In the genomic region with DNA sequence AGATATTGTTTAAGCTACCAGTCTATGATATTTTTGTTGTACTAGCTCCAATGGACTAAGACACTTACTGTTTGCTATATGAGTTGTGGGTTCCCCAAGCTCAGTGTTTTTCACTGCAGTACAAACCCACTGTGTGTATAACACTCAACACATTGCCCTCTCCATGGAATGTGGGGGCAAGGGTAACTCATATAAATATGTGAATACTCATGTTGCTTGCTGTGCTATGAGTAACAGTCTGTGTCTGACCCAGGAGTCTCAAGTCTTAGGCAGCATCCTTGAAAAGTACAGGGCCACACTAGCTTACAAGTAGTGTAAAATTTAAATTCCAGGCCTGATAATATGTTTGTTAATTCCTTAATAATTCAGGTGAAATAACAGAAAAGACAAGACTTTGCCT, we compare ENCODE assay signal across 19 cellular contexts. TPM values are rescaled to one million over a fixed set of nuclear protein-coding genes. Genes with fewer than 3 reads are reported as not detected.
A peak's percentile ranks its signal among the peaks of the same experiment; 100 is the strongest.
DNase-seq lines count a peak whose midpoint lies in the region; FAIRE-seq and TF ChIP-seq lines count a peak whose summit lies in the region.
"Had no signal": no experiment of that assay in that cellular context is flagged by ENCODE, and none has a peak within 500 bp of the region (broad histone marks: within the 10 kb centered on the region; RNA-seq: fewer than 3 reads in every experiment).

No MANE protein-coding gene starts in this region.

- no peaks in the 10 kb centered on the region for H3K36me3 ChIP-seq in brain microvascular endothelial cell (replicated peaks)
- no peaks in the 10 kb centered on the region for H3K36me3 ChIP-seq in small intestine (ENCODE audit: control insufficient read depth in 2 of 2, insufficient read depth in 2 of 2, low read length in 2 of 2)

- DNase-seq in EL = peak; percentile 67
- DNase-seq in brain microvascular endothelial cell = peak; percentile 28
- DNase-seq in iris pigment epithelial cell (ENCODE audit: low read depth) = peak; percentile 75
- no peak for DNase-seq in stimulated activated naive CD4-positive, alpha-beta T cell (lab: John Stamatoyannopoulos, UW)
- DNase-seq in type B pancreatic cell (ENCODE audit: extremely low spot score, unreplicated experiment) = no peak
- no peak for DNase-seq in Kasumi-1 (lab: John Stamatoyannopoulos, UW)
- no peak for DNase-seq in small intestine
- DNase-seq: CD8-positive, alpha-beta T cell; COR-L47; DMS153; DMS79 treated with DMSO at 0.1 percent for 48 hours; GF-D8; H7 had no signal

- no peak for FAIRE-seq in small intestine (lab: Jason Lieb, UNC)
- FAIRE-seq: A204.1, D721Med, HepG2, HTR-8/SVneo had no signal

- no peak overlapping the region for H3K4me3 Mint-ChIP-seq in type B pancreatic cell
- H3K4me3 Mint-ChIP-seq: CD14-positive monocyte; CD8-positive, alpha-beta T cell; GM23338 had no signal

- H3K4me1 ChIP-seq in small intestine (ENCODE audit: control insufficient read depth in 2 of 2, insufficient read depth in 1 of 2, low read depth in 1 of 2, low read length in 1 of 2) = no peaks in the 10 kb centered on the region

- H3K27ac Mint-ChIP-seq in type B pancreatic cell = no peak overlapping the region
- H3K27ac Mint-ChIP-seq: CD14-positive monocyte; CD8-positive, alpha-beta T cell; GM23338 had no signal

- H3K27me3 Mint-ChIP-seq in type B pancreatic cell = no peaks in the 10 kb centered on the region

- no peak overlapping the region for H3K4me3 ChIP-seq in brain microvascular endothelial cell (ENCODE audit: low read depth, low read length)
- H3K4me3 ChIP-seq in small intestine (ENCODE audit: low read depth in 1 of 2, low read length in 2 of 2) = no peak overlapping the region
- H3K4me3 ChIP-seq: GM23338 had no signal

- H3K27ac ChIP-seq in brain microvascular endothelial cell (no peak overlapping the region), small intestine (ENCODE audit: low read depth in 1 of 2, low read length in 1 of 2) (no peak overlapping the region)

- H3K4me1 Mint-ChIP-seq in type B pancreatic cell (ENCODE audit: unreplicated experiment) = no peaks in the 10 kb centered on the region
- H3K4me1 Mint-ChIP-seq: CD14-positive monocyte, GM23338 had no signal

- in situ Hi-C loops in brain microvascular endothelial cell (cut with HindIII; ENCODE audit: low pct_ligation_motif_present, low sequenced_read_pairs) = no loop called here

- H3K36me3 Mint-ChIP-seq in type B pancreatic cell = no peaks in the 10 kb centered on the region
- H3K36me3 Mint-ChIP-seq: CD14-positive monocyte; CD8-positive, alpha-beta T cell had no signal

- TF ChIP-seq CTCF in brain microvascular endothelial cell (IDR thresholded peaks at IDR 0.05; ENCODE audit: low read depth, low read length, missing control alignments) (no peak), type B pancreatic cell (conservative IDR thresholded peaks at IDR 0.05) (no peak)

- no peaks in the 10 kb centered on the region for H3K9me3 Mint-ChIP-seq in type B pancreatic cell
- H3K9me3 Mint-ChIP-seq: GM23338 had no signal

- H3K27me3 ChIP-seq in brain microvascular endothelial cell (replicated peaks) (no peaks in the 10 kb centered on the region), small intestine (ENCODE audit: control insufficient read depth in 2 of 2, insufficient read depth in 2 of 2, low read length in 2 of 2) (no peaks in the 10 kb centered on the region)

- no peaks in the 10 kb centered on the region for H3K9me3 ChIP-seq in small intestine (ENCODE audit: control insufficient read depth, low read depth)

RNA-seq across cellular contexts. Expression of gene CNTN3, which starts 22.5 kb away (rescaled TPM):
- total RNA-seq in type B pancreatic cell (ENCODE audit: low replicate concordance) = 1.1 and 7.7 TPM in 2 replicates
- polyA plus RNA-seq in small intestine = under 1 TPM in 1 of 3 donors, not detected in 2; 0.66 TPM
- total RNA-seq: CD8-positive, alpha-beta T cell; HepG2 had no signal
- polyA plus RNA-seq: CD14-positive monocyte, HepG2 had no signal

Comparison
In these comparisons a context has a peak if more than half of its experiments do, and no peak if none do; other contexts are left out.
1. DNase-seq: peak in EL (single experiment), brain microvascular endothelial cell (single experiment) and iris pigment epithelial cell (single experiment); none in stimulated activated naive CD4-positive, alpha-beta T cell (0 of 6), type B pancreatic cell (single experiment), Kasumi-1 (0 of 2) and small intestine (single experiment).